31 cellular contexts compared by ENCODE assay signal in genomic region chr4:126752702-126753101, GRCh38.
"Had no signal": no experiment of that assay in that cellular context is flagged by ENCODE, and none has a peak within 500 bp of the region (broad histone marks: within the 10 kb centered on the region; RNA-seq: fewer than 3 reads in every experiment).

No MANE protein-coding gene starts in this region.

- H3K4me1 Mint-ChIP-seq: activated B cell treated with CpG ODN at 0.5 μM for 24 hours; activated CD4-positive, alpha-beta T cell treated with anti-CD3 and anti-CD28 coated beads, Interleukin-2, amount 10 ng/mL, durations not matched to agents 7 days and 5 days; activated naive CD8-positive, alpha-beta T cell treated with anti-CD3 and anti-CD28 coated beads, Interleukin-2, amount 50 U/mL, for 24 hours; IgD-negative memory B cell had no signal

- H3K27ac ChIP-seq: ascending aorta, body of pancreas, RWPE1, SJCRH30 had no signal

- H3K4me3 ChIP-seq: ascending aorta, body of pancreas, SJCRH30 had no signal

- DNase-seq: activated B cell treated with CpG ODN at 0.5 μM for 24 hours; activated CD4-positive, alpha-beta memory T cell treated with anti-CD3 and anti-CD28 coated beads for 36 hours; activated CD4-positive, alpha-beta T cell treated with anti-CD3 and anti-CD28 coated beads for 1 hour; activated CD4-positive, alpha-beta T cell treated with anti-CD3 and anti-CD28 coated beads, Interleukin-2, amount 10 ng/mL, durations not matched to agents 7 days and 5 days; activated CD8-positive, alpha-beta memory T cell treated with anti-CD3 and anti-CD28 coated beads for 24 hours; activated effector memory CD4-positive, alpha-beta T cell treated with anti-CD3 and anti-CD28 coated beads, Interleukin-2, amount 50 U/mL, for 16 hours; activated naive CD4-positive, alpha-beta T cell treated with Interleukin-2 at 50 U/mL for 16 hours; activated naive CD8-positive, alpha-beta T cell treated with anti-CD3 and anti-CD28 coated beads, Interleukin-2, amount 50 U/mL, for 24 hours; activated T-cell treated with anti-CD3 and anti-CD28 coated beads, Interleukin-2, amount 50 U/mL, for 4 hours; amniotic stem cell; body of pancreas; MV-4-11; NCI-H1092 treated with DMSO at 0.1 percent for 48 hours; NCI-H1417 treated with DMSO at 0.1 percent for 48 hours; NCI-H1694; NCI-H2029; NCI-H2107; NCI-H2171 treated with DMSO at 0.1 percent for 48 hours; NCI-H226; NCI-H526; NCI-H82; NK-92 treated with Interleukin-12 subunit alpha and Interleukin-12 subunit beta, amount 100 ng/mL, for 24 hours; Right ventricle myocardium superior; SK-N-SH; SW 1271 had no signal

- H3K27me3 ChIP-seq: ascending aorta, body of pancreas, SJCRH30 had no signal

- H3K27me3 Mint-ChIP-seq: activated B cell treated with CpG ODN at 0.5 μM for 24 hours; activated CD4-positive, alpha-beta memory T cell treated with anti-CD3 and anti-CD28 coated beads for 36 hours; activated CD4-positive, alpha-beta T cell treated with anti-CD3 and anti-CD28 coated beads, Interleukin-2, amount 10 ng/mL, durations not matched to agents 7 days and 5 days; activated naive CD8-positive, alpha-beta T cell treated with anti-CD3 and anti-CD28 coated beads, Interleukin-2, amount 50 U/mL, for 24 hours; IgD-negative memory B cell had no signal

- ATAC-seq: activated naive CD4-positive, alpha-beta T cell treated with anti-CD3 and anti-CD28 coated beads, Interleukin-2, amount 50 U/mL, for 72 hours; activated naive CD8-positive, alpha-beta T cell treated with anti-CD3 and anti-CD28 coated beads, Interleukin-2, amount 50 U/mL, for 24 hours; activated T-cell treated with anti-CD3 and anti-CD28 coated beads, Interleukin-2, amount 50 U/mL, for 4 hours; body of pancreas; Panc1 had no signal

- H3K36me3 ChIP-seq: ascending aorta, SJCRH30 had no signal

- H3K27ac Mint-ChIP-seq: activated B cell treated with CpG ODN at 0.5 μM for 24 hours; activated CD4-positive, alpha-beta memory T cell treated with anti-CD3 and anti-CD28 coated beads for 36 hours; activated CD4-positive, alpha-beta T cell treated with anti-CD3 and anti-CD28 coated beads, Interleukin-2, amount 10 ng/mL, durations not matched to agents 7 days and 5 days; activated naive CD4-positive, alpha-beta T cell treated with anti-CD3 and anti-CD28 coated beads, Interleukin-2, amount 50 U/mL, for 72 hours; activated naive CD8-positive, alpha-beta T cell treated with anti-CD3 and anti-CD28 coated beads, Interleukin-2, amount 50 U/mL, for 24 hours; IgD-negative memory B cell had no signal

- H3K9me3 ChIP-seq: ascending aorta, body of pancreas, SJCRH30, SK-N-SH had no signal

- H3K4me1 ChIP-seq: body of pancreas had no signal

- H3K4me3 Mint-ChIP-seq: activated B cell treated with CpG ODN at 0.5 μM for 24 hours; activated CD4-positive, alpha-beta memory T cell treated with anti-CD3 and anti-CD28 coated beads for 36 hours; activated CD4-positive, alpha-beta T cell treated with anti-CD3 and anti-CD28 coated beads, Interleukin-2, amount 10 ng/mL, durations not matched to agents 7 days and 5 days; activated naive CD8-positive, alpha-beta T cell treated with anti-CD3 and anti-CD28 coated beads, Interleukin-2, amount 50 U/mL, for 24 hours; activated T-cell treated with anti-CD3 and anti-CD28 coated beads, Interleukin-2, amount 50 U/mL, for 4 hours; IgD-negative memory B cell had no signal
